In genomic region chr7:132836746-132837145, GRCh38 we compare ENCODE assay signal across 22 cellular contexts.
A peak's percentile ranks its signal among the peaks of the same experiment; 100 is the strongest.
DNase-seq lines count a peak whose midpoint lies in the region; ATAC-seq, FAIRE-seq and TF ChIP-seq lines count a peak whose summit lies in the region.
"Had no signal": no experiment of that assay in that cellular context is flagged by ENCODE, and none has a peak within 500 bp of the region (broad histone marks: within the 10 kb centered on the region; RNA-seq: fewer than 3 reads in every experiment).

No MANE protein-coding gene starts in this region.

- H2AFZ ChIP-seq in fibroblast of lung (ENCODE audit: low read length): no peak overlapping the region
- H2AFZ ChIP-seq: hepatocyte had no signal

- FAIRE-seq in GM12891 (lab: Jason Lieb, UNC): no peak
- FAIRE-seq: D721Med, H1 had no signal

- H3K4me2 ChIP-seq in fibroblast of lung (ENCODE audit: extremely low read depth, insufficient read depth, low read length): no peak overlapping the region
- H3K4me2 ChIP-seq: hepatocyte, KMS-11 had no signal

- peak; percentile 75 for DNase-seq in EL
- DNase-seq in NCI-H226: peak; percentile 29
- DNase-seq in fibroblast of lung (ENCODE audit: low read depth in 2 of 2): peak; percentile 20 to 64
- DNase-seq in psoas muscle: no peak
- no peak for DNase-seq in activated CD8-positive, alpha-beta memory T cell treated with anti-CD3 and anti-CD28 coated beads, Interleukin-2, amount 50 U/mL, for 48 hours
- no peak for DNase-seq in stimulated activated naive CD4-positive, alpha-beta T cell treated with Interleukin-2 at 50 U/mL for 16 hours (lab: John Stamatoyannopoulos, UW)
- DNase-seq in NCI-H1048 (lab: John Stamatoyannopoulos, UW): no peak
- DNase-seq in GM12891 (ENCODE audit: insufficient read length, low spot score): no peak
- DNase-seq: activated CD4-positive, alpha-beta T cell treated with anti-CD3 and anti-CD28 coated beads, Interleukin-2, amount 50 U/mL, for 48 hours; activated naive CD4-positive, alpha-beta T cell treated with anti-CD3 and anti-CD28 coated beads, Interleukin-2, amount 50 U/mL, for 16 hours; activated T-cell treated with anti-CD3 and anti-CD28 coated beads, Interleukin-2, amount 50 U/mL, for 1 hour; BE2C; NCI-H1105 treated with DMSO at 0.1 percent for 48 hours; NCI-H774; Peyer's patch; right lobe of liver had no signal

- intact Hi-C loops in psoas muscle (cut with DNase I): no loop called here

- no peak for TF ChIP-seq CTCF in fibroblast of lung (conservative IDR thresholded peaks at IDR 0.05 in 1 of 2, IDR thresholded peaks at IDR 0.05 in 1 of 2; ENCODE audit: low read depth in 1 of 2, low read length in 2 of 2)
- TF ChIP-seq CTCF in psoas muscle (IDR thresholded peaks at IDR 0.05): no peak

- no peaks in the 10 kb centered on the region for H3K36me3 ChIP-seq in fibroblast of lung (ENCODE audit: control insufficient read depth, insufficient read depth, low read length)
- no peaks in the 10 kb centered on the region for H3K36me3 ChIP-seq in psoas muscle (ENCODE audit: insufficient read depth in 1 of 2, low read depth in 1 of 2)
- H3K36me3 ChIP-seq: right lobe of liver, thoracic aorta had no signal

- no peak for TF ChIP-seq POLR2A in GM12891 (IDR thresholded peaks at IDR 0.05; ENCODE audit: low read depth, low read length)

- no peaks in the 10 kb centered on the region for H4K20me1 ChIP-seq in fibroblast of lung (ENCODE audit: control insufficient read depth, extremely low read depth, insufficient read depth, low read length)

- H3K4me3 ChIP-seq in fibroblast of lung (replicated peaks in 1 of 4; ENCODE audit: control extremely low read depth in 1 of 4, insufficient read depth in 1 of 4, low read depth in 3 of 4, low read length in 4 of 4): no peak overlapping the region
- no peak overlapping the region for H3K4me3 ChIP-seq in psoas muscle
- H3K4me3 ChIP-seq: body of pancreas, hepatocyte, Peyer's patch, right lobe of liver, thoracic aorta had no signal

- ATAC-seq in psoas muscle: peak in 3 of 4 donors; percentile 37 to 52 (median 48)
- ATAC-seq: right lobe of liver had no signal

- no peak overlapping the region for H3K9ac ChIP-seq in fibroblast of lung (ENCODE audit: insufficient read depth, low read length)
- H3K9ac ChIP-seq: KMS-11 had no signal

- H3K27ac ChIP-seq in fibroblast of lung (ENCODE audit: insufficient read depth, low read length) (no peak overlapping the region), psoas muscle (no peak overlapping the region)
- H3K27ac ChIP-seq: body of pancreas, hepatocyte, KMS-11, Peyer's patch, right lobe of liver, thoracic aorta had no signal

- WGBS in psoas muscle, 3 donors: 99 to 100% (median 100%) methylated on average over 1 of the region's 1 CpG

- no peaks in the 10 kb centered on the region for H3K79me2 ChIP-seq in fibroblast of lung (ENCODE audit: control insufficient read depth, insufficient read depth, low read length)
- H3K79me2 ChIP-seq: hepatocyte had no signal

- H3K27me3 ChIP-seq in fibroblast of lung (ENCODE audit: control insufficient read depth, insufficient read depth, low read length) (no peaks in the 10 kb centered on the region), psoas muscle (ENCODE audit: insufficient read depth in 3 of 3, low read length in 2 of 3) (no peaks in the 10 kb centered on the region)
- H3K27me3 ChIP-seq: BE2C, body of pancreas, hepatocyte, Peyer's patch, right lobe of liver had no signal

- H3K9me3 ChIP-seq in fibroblast of lung (ENCODE audit: control insufficient read depth, insufficient read depth, low read depth, low read length) (no peaks in the 10 kb centered on the region), psoas muscle (no peaks in the 10 kb centered on the region)
- H3K9me3 ChIP-seq: BE2C, body of pancreas, Peyer's patch, right lobe of liver, thoracic aorta had no signal

- H3K4me1 ChIP-seq in fibroblast of lung (ENCODE audit: control insufficient read depth, extremely low read depth, insufficient read depth, low read length) (no peaks in the 10 kb centered on the region), psoas muscle (peaks cover 7% of the 10 kb centered on the region)
- H3K4me1 ChIP-seq: Peyer's patch, right lobe of liver had no signal

TF ChIP-seq in GM12891, 5 proteins besides CTCF, POLR2A, EP300 and RAD21:
- TF ChIP-seq PAX5 (IDR thresholded peaks at IDR 0.05; ENCODE audit: insufficient read depth, low read length, severe bottlenecking) (no peak), SPI1 (IDR thresholded peaks at IDR 0.05; ENCODE audit: low read depth, low read length) (no peak), TAF1 (IDR thresholded peaks at IDR 0.05; ENCODE audit: low read depth, low read length) (no peak), POU2F2 (IDR thresholded peaks at IDR 0.05; ENCODE audit: low read depth, low read length) (no peak), POLR2AphosphoS5 (IDR thresholded peaks at IDR 0.05; ENCODE audit: low read depth, low read length) (no peak)
TF ChIP-seq in GM12891: peak in this region for 0.

Comparison
In these comparisons a context has a peak if more than half of its experiments do, and no peak if none do; other contexts are left out.
1. DNase-seq: peak in EL (single experiment), NCI-H226 (single experiment) and fibroblast of lung (2 of 2); none in psoas muscle (0 of 2), activated CD8-positive, alpha-beta memory T cell treated with anti-CD3 and anti-CD28 coated beads, Interleukin-2, amount 50 U/mL, for 48 hours (single experiment), stimulated activated naive CD4-positive, alpha-beta T cell treated with Interleukin-2 at 50 U/mL for 16 hours (single experiment), NCI-H1048 (single experiment) and GM12891 (single experiment).